ENCODE assay signal across 22 cellular contexts in the genomic region with DNA sequence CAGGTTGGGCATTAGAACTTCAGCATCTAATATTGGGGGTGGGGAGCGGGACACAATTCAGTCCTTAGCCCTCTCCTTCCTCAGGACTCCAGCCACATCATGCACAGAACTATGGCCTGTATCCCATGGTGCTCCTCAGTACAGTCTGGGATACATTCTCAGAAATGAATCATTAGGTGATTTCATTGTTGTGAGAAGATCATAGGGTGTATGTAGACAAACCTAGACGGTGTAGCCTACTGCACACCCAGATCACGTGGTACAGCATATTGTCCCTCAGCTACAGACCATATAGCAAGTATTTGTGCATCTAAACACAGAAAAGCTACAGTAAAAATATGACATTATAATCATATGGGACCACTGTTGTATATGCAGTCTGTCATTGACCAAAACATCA.
"Had no signal": no experiment of that assay in that cellular context is flagged by ENCODE, and none has a peak within 500 bp of the region (broad histone marks: within the 10 kb centered on the region; RNA-seq: fewer than 3 reads in every experiment).

No MANE protein-coding gene starts in this region.

- H3K27ac ChIP-seq: brain microvascular endothelial cell, colonic mucosa, Peyer's patch had no signal

- H3K9me3 ChIP-seq: colonic mucosa, Peyer's patch had no signal

- DNase-seq: activated B cell treated with CpG ODN at 0.5 μM for 24 hours; activated CD4-positive, alpha-beta memory T cell treated with anti-CD3 and anti-CD28 coated beads, Interleukin-2, amount 10 ng/mL, durations not matched to agents 7 days and 5 days; activated CD4-positive, alpha-beta T cell treated with anti-CD3 and anti-CD28 coated beads for 1 hour; activated CD4-positive, alpha-beta T cell treated with anti-CD3 and anti-CD28 coated beads, Interleukin-2, amount 50 U/mL, for 1 hour; activated gamma-delta T cell treated with Interleukin-2 at 50 U/mL for 16 hours; activated naive CD4-positive, alpha-beta T cell treated with anti-CD3 and anti-CD28 coated beads, Interleukin-2, amount 10 ng/mL, durations not matched to agents 7 days and 5 days; activated naive CD8-positive, alpha-beta T cell treated with anti-CD3 and anti-CD28 coated beads for 36 hours; activated T-cell treated with anti-CD3 and anti-CD28 coated beads for 4 hours; activated T-cell treated with anti-CD3 and anti-CD28 coated beads, Interleukin-2, amount 50 U/mL, for 72 hours; brain microvascular endothelial cell; caudate nucleus; colonic mucosa; Kasumi-1; NCI-H1048; NCI-H1930; NCI-H2171; NCI-H510A treated with DMSO at 0.1 percent for 48 hours; Peyer's patch; SHP77 treated with DMSO at 0.1 percent for 48 hours; T-helper 17 cell; T-helper 9 cell had no signal

- H3K4me1 Mint-ChIP-seq: activated B cell treated with CpG ODN at 0.5 μM for 24 hours; activated CD4-positive, alpha-beta memory T cell treated with anti-CD3 and anti-CD28 coated beads, Interleukin-2, amount 10 ng/mL, durations not matched to agents 7 days and 5 days; activated naive CD4-positive, alpha-beta T cell treated with anti-CD3 and anti-CD28 coated beads, Interleukin-2, amount 10 ng/mL, durations not matched to agents 7 days and 5 days; activated naive CD8-positive, alpha-beta T cell treated with anti-CD3 and anti-CD28 coated beads for 36 hours; T-helper 17 cell had no signal

- H3K27me3 ChIP-seq: brain microvascular endothelial cell, colonic mucosa, Peyer's patch had no signal

- H3K27ac Mint-ChIP-seq: activated B cell treated with CpG ODN at 0.5 μM for 24 hours; activated CD4-positive, alpha-beta memory T cell treated with anti-CD3 and anti-CD28 coated beads, Interleukin-2, amount 10 ng/mL, durations not matched to agents 7 days and 5 days; activated naive CD4-positive, alpha-beta T cell treated with anti-CD3 and anti-CD28 coated beads, Interleukin-2, amount 10 ng/mL, durations not matched to agents 7 days and 5 days; activated naive CD8-positive, alpha-beta T cell treated with anti-CD3 and anti-CD28 coated beads for 36 hours; activated T-cell treated with anti-CD3 and anti-CD28 coated beads, Interleukin-2, amount 50 U/mL, for 72 hours; activated T-helper 2 cell treated with anti-CD3 and anti-CD28 coated beads, Interferon-gamma antibody, Interleukin-2, Interleukin-4, amounts not matched to agents 10 μg/mL and 5 μg/mL and 100 μg/mL, durations not matched to agents 14 hours and 24 hours and 36 hours; T-helper 17 cell had no signal

- H3K9me3 Mint-ChIP-seq: activated B cell treated with CpG ODN at 0.5 μM for 24 hours; activated CD4-positive, alpha-beta memory T cell treated with anti-CD3 and anti-CD28 coated beads, Interleukin-2, amount 10 ng/mL, durations not matched to agents 7 days and 5 days; activated naive CD4-positive, alpha-beta T cell treated with anti-CD3 and anti-CD28 coated beads, Interleukin-2, amount 10 ng/mL, durations not matched to agents 7 days and 5 days; activated naive CD8-positive, alpha-beta T cell treated with anti-CD3 and anti-CD28 coated beads for 36 hours; activated T-cell treated with anti-CD3 and anti-CD28 coated beads, Interleukin-2, amount 50 U/mL, for 72 hours; activated T-helper 2 cell treated with anti-CD3 and anti-CD28 coated beads, Interferon-gamma antibody, Interleukin-2, Interleukin-4, amounts not matched to agents 10 μg/mL and 5 μg/mL and 100 μg/mL, durations not matched to agents 14 hours and 24 hours and 36 hours had no signal

- H3K36me3 ChIP-seq: brain microvascular endothelial cell, colonic mucosa, Peyer's patch had no signal

- H3K36me3 Mint-ChIP-seq: activated naive CD4-positive, alpha-beta T cell treated with anti-CD3 and anti-CD28 coated beads, Interleukin-2, amount 10 ng/mL, durations not matched to agents 7 days and 5 days; activated naive CD8-positive, alpha-beta T cell treated with anti-CD3 and anti-CD28 coated beads for 36 hours had no signal

- H3K4me3 Mint-ChIP-seq: activated B cell treated with CpG ODN at 0.5 μM for 24 hours; activated CD4-positive, alpha-beta memory T cell treated with anti-CD3 and anti-CD28 coated beads, Interleukin-2, amount 10 ng/mL, durations not matched to agents 7 days and 5 days; activated naive CD4-positive, alpha-beta T cell treated with anti-CD3 and anti-CD28 coated beads, Interleukin-2, amount 10 ng/mL, durations not matched to agents 7 days and 5 days; activated naive CD8-positive, alpha-beta T cell treated with anti-CD3 and anti-CD28 coated beads for 36 hours; activated T-cell treated with anti-CD3 and anti-CD28 coated beads, Interleukin-2, amount 50 U/mL, for 72 hours; T-helper 17 cell had no signal

- H3K4me1 ChIP-seq: colonic mucosa, Peyer's patch had no signal

- H3K4me3 ChIP-seq: colonic mucosa, Peyer's patch had no signal
